ENCODE assay signal across 1 cellular context in genomic region chr14:22185191-22185590, GRCh38.
TF ChIP-seq lines count a peak whose summit lies in the region.

No MANE protein-coding gene starts in this region.

TF ChIP-seq in HCT116, 20 proteins besides CTCF, POLR2A, EP300 and RAD21 (continued from another document):
- TF ChIP-seq FOSL1 (IDR thresholded peaks at IDR 0.05; ENCODE audit: low read depth): no peak
- TF ChIP-seq SP1 (IDR thresholded peaks at IDR 0.05; ENCODE audit: low read depth): no peak
- TF ChIP-seq CBX3 (IDR thresholded peaks at IDR 0.05; ENCODE audit: low read depth): no peak
- TF ChIP-seq ATF3 (IDR thresholded peaks at IDR 0.05): no peak
- no peak for TF ChIP-seq EZH2 (IDR thresholded peaks at IDR 0.05)
